8 cellular contexts compared by ENCODE assay signal in genomic region chr1:218459878-218460277, GRCh38.
DNase-seq lines count a peak whose midpoint lies in the region; TF ChIP-seq lines count a peak whose summit lies in the region.

No MANE protein-coding gene starts in this region.

- H3K9me3 ChIP-seq in HAP-1 (no peaks in the 10 kb centered on the region), prostate gland (no peaks in the 10 kb centered on the region)

- TF ChIP-seq POLR2A in prostate gland (IDR thresholded peaks at IDR 0.05), result no peak

- no peak overlapping the region for H3K4me3 ChIP-seq in HAP-1
- H3K4me3 ChIP-seq in fibroblast of the aortic adventitia (ENCODE audit: low read depth, low read length), result no peak overlapping the region
- H3K4me3 ChIP-seq in prostate gland, result no peak overlapping the region

- 14% methylated on average over 4 of the region's 4 CpGs for WGBS in prostate gland

- no peaks in the 10 kb centered on the region for H3K27me3 ChIP-seq in HAP-1 (ENCODE audit: low read depth)
- H3K27me3 ChIP-seq in prostate gland (replicated peaks; ENCODE audit: insufficient read depth), result no peaks in the 10 kb centered on the region

- H3K27ac ChIP-seq in prostate gland, result peak overlapping the region; percentile 61 to 62

- in situ Hi-C loops in HAP-1 (cut with MboI; ENCODE audit: low sequenced_read_pairs), result no loop called here

- H3K4me1 ChIP-seq in HAP-1, result peaks cover 20% of the 10 kb centered on the region
- no peaks in the 10 kb centered on the region for H3K4me1 ChIP-seq in prostate gland (replicated peaks)

- DNase-seq in HAP-1 (ENCODE audit: low spot score in 2 of 2) (peak; percentile 47 to 51), RPMI8226 (peak; percentile 88), fibroblast of the aortic adventitia (ENCODE audit: low read depth) (peak; percentile 94), prostate gland (ENCODE audit: low spot score) (peak; percentile 36), NCI-H128 (lab: John Stamatoyannopoulos, UW; ENCODE audit: unreplicated experiment) (no peak), cerebellar cortex (ENCODE audit: low spot score) (no peak), occipital lobe (lab: John Stamatoyannopoulos, UW) (no peak), KG1 (lab: John Stamatoyannopoulos, UW) (no peak)

- TF ChIP-seq CTCF in fibroblast of the aortic adventitia (IDR thresholded peaks at IDR 0.05; ENCODE audit: insufficient read depth, low read length), result no peak
- TF ChIP-seq CTCF in prostate gland (IDR thresholded peaks at IDR 0.05), result no peak

- intact Hi-C loops in prostate gland (cut with DNase I), result no loop called here

- H3K36me3 ChIP-seq in HAP-1 (replicated peaks) (no peaks in the 10 kb centered on the region), prostate gland (no peaks in the 10 kb centered on the region)

Comparison
In these comparisons a context has a peak if more than half of its experiments do, and no peak if none do; other contexts are left out.
1. DNase-seq: peak in HAP-1 (2 of 2), RPMI8226 (single experiment), fibroblast of the aortic adventitia (single experiment) and prostate gland (single experiment); none in NCI-H128 (single experiment), cerebellar cortex (single experiment), occipital lobe (single experiment) and KG1 (single experiment).